ENCODE assay signal across 16 cellular contexts in the genomic region with DNA sequence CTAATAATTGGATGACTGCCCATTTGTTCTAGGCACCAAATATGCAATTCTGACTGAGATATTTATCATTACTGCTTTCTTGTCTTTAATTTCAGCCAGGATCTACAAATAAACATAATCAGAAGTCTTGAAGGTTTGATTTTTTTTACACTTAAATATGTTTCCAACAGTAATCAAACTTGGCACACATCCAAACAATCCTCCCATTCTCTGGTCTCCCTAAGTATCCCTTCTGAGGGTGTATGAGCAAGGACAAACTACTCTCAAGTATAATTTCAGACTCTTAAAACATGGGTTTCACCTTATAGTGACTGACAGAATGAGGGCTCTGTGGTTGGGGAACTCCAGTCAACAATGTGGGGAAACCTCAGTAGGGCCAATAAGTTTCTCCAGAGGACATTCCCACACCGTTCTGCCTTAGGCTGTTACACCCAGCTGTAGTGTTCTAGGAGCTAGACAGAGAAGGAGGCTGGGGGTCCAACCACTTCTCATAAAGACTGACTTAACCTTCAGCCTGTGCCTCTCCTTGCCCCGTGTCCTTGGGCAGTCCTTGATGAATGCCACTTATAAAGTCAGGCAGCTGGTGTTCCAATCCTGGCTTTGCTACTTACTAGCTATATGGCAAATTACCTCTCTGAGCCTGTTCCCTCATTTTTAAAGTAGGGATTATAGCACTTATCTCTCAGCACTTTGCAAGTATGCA. TPM values are rescaled to one million over a fixed set of nuclear protein-coding genes. Genes with fewer than 3 reads are reported as not detected.
DNase-seq lines count a peak whose midpoint lies in the region; ATAC-seq and TF ChIP-seq lines count a peak whose summit lies in the region.
"Had no signal": no experiment of that assay in that cellular context is flagged by ENCODE, and none has a peak within 500 bp of the region (broad histone marks: within the 10 kb centered on the region; RNA-seq: fewer than 3 reads in every experiment).

No MANE protein-coding gene starts in this region.

- DNase-seq in D341Med (ENCODE audit: low spot score): peak; percentile 50
- no peak for DNase-seq in activated T-cell treated with anti-CD3 and anti-CD28 coated beads, Interleukin-2, amount 50 U/mL, for 72 hours
- no peak for DNase-seq in hepatic stellate cell (ENCODE audit: low spot score)
- DNase-seq in cerebellum (ENCODE audit: low spot score): no peak
- DNase-seq: activated CD4-positive, alpha-beta T cell treated with anti-CD3 and anti-CD28 coated beads, Interleukin-2, amount 50 U/mL, for 48 hours; activated naive CD4-positive, alpha-beta T cell treated with Interleukin-2 at 50 U/mL for 16 hours; RPMI8226 had no signal

- peak; percentile 64 for ATAC-seq in HG02870 (IDR thresholded peaks at IDR 0.05; ENCODE audit: unreplicated experiment)
- no peak for ATAC-seq in activated T-cell treated with anti-CD3 and anti-CD28 coated beads, Interleukin-2, amount 50 U/mL, for 72 hours (replicated peaks in 1 of 2)
- no peak for ATAC-seq in activated CD4-positive, CD25-positive, alpha-beta regulatory T cell treated with anti-CD3 and anti-CD28 coated beads, Interleukin-2, amount 50 U/mL, for 24 hours

- peaks cover 2% of the 10 kb centered on the region for H3K27me3 Mint-ChIP-seq in brain
- peaks cover 21% of the 10 kb centered on the region for H3K27me3 Mint-ChIP-seq in activated T-cell treated with anti-CD3 and anti-CD28 coated beads, Interleukin-2, amount 50 U/mL, for 72 hours (ENCODE audit: low read depth)

- H3K4me1 ChIP-seq in muscle layer of duodenum (ENCODE audit: control insufficient read depth in 1 of 2, insufficient read depth in 2 of 2, low read length in 2 of 2): peaks cover 0 to 5% of the 10 kb centered on the region in 2 donors

- peaks cover 0 to 5% (median 2%) of the 10 kb centered on the region in 5 experiments for H3K9me3 Mint-ChIP-seq in brain
- H3K9me3 Mint-ChIP-seq in activated T-cell treated with anti-CD3 and anti-CD28 coated beads, Interleukin-2, amount 50 U/mL, for 72 hours: no peaks in the 10 kb centered on the region
- H3K9me3 Mint-ChIP-seq: GM23338, mesothelial cell of epicardium had no signal

- H3K4me3 ChIP-seq in muscle layer of duodenum (ENCODE audit: low read depth in 1 of 2, low read length in 2 of 2): no peak overlapping the region
- H3K4me3 ChIP-seq: cardiac muscle cell, GM23338, pancreas had no signal

- H3K27me3 ChIP-seq in muscle layer of duodenum (ENCODE audit: low read depth, low read length): peaks cover 4% of the 10 kb centered on the region
- H3K27me3 ChIP-seq: cardiac muscle cell had no signal

- no peak for TF ChIP-seq CTCF in brain (conservative IDR thresholded peaks at IDR 0.05)

- H3K36me3 Mint-ChIP-seq in brain: peaks cover under 1% of the 10 kb centered on the region
- no peaks in the 10 kb centered on the region for H3K36me3 Mint-ChIP-seq in activated T-cell treated with anti-CD3 and anti-CD28 coated beads, Interleukin-2, amount 50 U/mL, for 72 hours (ENCODE audit: insufficient read depth in 2 of 2)
- H3K36me3 Mint-ChIP-seq: mesothelial cell of epicardium had no signal

- no peaks in the 10 kb centered on the region for H3K36me3 ChIP-seq in muscle layer of duodenum (ENCODE audit: control insufficient read depth in 1 of 2, insufficient read depth in 2 of 2, low read length in 2 of 2)
- H3K36me3 ChIP-seq: cardiac muscle cell, pancreas had no signal

- peak overlapping the region in 3 of 5 experiments; percentile 13 to 95 (median 40) for H3K27ac Mint-ChIP-seq in brain
- H3K27ac Mint-ChIP-seq in activated T-cell treated with anti-CD3 and anti-CD28 coated beads, Interleukin-2, amount 50 U/mL, for 72 hours: no peak overlapping the region
- H3K27ac Mint-ChIP-seq: mesothelial cell of epicardium had no signal

- peak overlapping the region in 1 of 5 experiments; percentile 11 for H3K4me3 Mint-ChIP-seq in brain
- no peak overlapping the region for H3K4me3 Mint-ChIP-seq in activated T-cell treated with anti-CD3 and anti-CD28 coated beads, Interleukin-2, amount 50 U/mL, for 72 hours
- H3K4me3 Mint-ChIP-seq: GM23338, mesothelial cell of epicardium had no signal

- peak overlapping the region; percentile 39 for H3K27ac ChIP-seq in muscle layer of duodenum (ENCODE audit: low read length)
- H3K27ac ChIP-seq: cardiac muscle cell, HL-60 had no signal

- no peaks in the 10 kb centered on the region for H3K4me1 Mint-ChIP-seq in brain
- no peaks in the 10 kb centered on the region for H3K4me1 Mint-ChIP-seq in activated T-cell treated with anti-CD3 and anti-CD28 coated beads, Interleukin-2, amount 50 U/mL, for 72 hours (ENCODE audit: low read depth)

- no peaks in the 10 kb centered on the region for H3K9me3 ChIP-seq in muscle layer of duodenum (ENCODE audit: control insufficient read depth in 1 of 2, low read length in 2 of 2)
- H3K9me3 ChIP-seq: pancreas had no signal

RNA-seq across cellular contexts. Expression of gene PALMD, which starts 1.5 kb away (rescaled TPM):
- 3.4 TPM for polyA plus RNA-seq in brain (ENCODE audit: insufficient read depth, low read depth, low replicate concordance)
- total RNA-seq in activated T-cell treated with anti-CD3 and anti-CD28 coated beads, Interleukin-2, amount 50 U/mL, for 72 hours: not detected
- total RNA-seq in cerebellum: 6.1 TPM
- total RNA-seq: GM23338 had no signal
- polyA plus RNA-seq: GM23338 had no signal
